In genomic region chr5:65100846-65101678, GRCh38 we compare ENCODE assay signal across 8 cellular contexts.
DNase-seq lines count a peak whose midpoint lies in the region; ATAC-seq, FAIRE-seq and TF ChIP-seq lines count a peak whose summit lies in the region.

No MANE protein-coding gene starts in this region.

- TF ChIP-seq CTCF in GM10266 (IDR thresholded peaks at IDR 0.05; ENCODE audit: control insufficient read depth, insufficient read depth, low read depth, missing control alignments), result peak; percentile 50

- DNase-seq in AG08396 (ENCODE audit: low spot score), result peak; percentile 87
- DNase-seq in GM10266 (ENCODE audit: extremely low spot score), result peak; percentile 61
- DNase-seq in NCI-H1930 (lab: John Stamatoyannopoulos, UW), result peak; percentile 27 to 43
- peak; percentile 12 for DNase-seq in activated CD4-positive, alpha-beta T cell treated with anti-CD3 and anti-CD28 coated beads, Interleukin-2, amount 50 U/mL, for 1 hour
- DNase-seq in frontal cortex (ENCODE audit: low spot score in 2 of 2), result peak; percentile 9 to 31
- peak; percentile 83 for DNase-seq in posterior vena cava (ENCODE audit: low spot score)
- DNase-seq in GM19239 (ENCODE audit: insufficient read length, low spot score), result no peak

- no peak for ATAC-seq in HG02798 (IDR thresholded peaks at IDR 0.05; ENCODE audit: poor library complexity, unreplicated experiment)

- intact Hi-C loops in posterior vena cava (cut with DNase I), result loop anchor here in 1 of 2 donors (10.0 kb wide), 2 partner anchors 136 to 384 kb away; partner anchors contain the start of gene ADAMTS6

- no peak for FAIRE-seq in frontal cortex (lab: Jason Lieb, UNC)
- FAIRE-seq in GM19239 (lab: Jason Lieb, UNC), result no peak
